In genomic region chr5:151773979-151774378, GRCh38 we compare ENCODE assay signal across 9 cellular contexts. TPM values are rescaled to one million over a fixed set of nuclear protein-coding genes. Genes with fewer than 3 reads are reported as not detected.
DNase-seq lines count a peak whose midpoint lies in the region; ATAC-seq, FAIRE-seq and TF ChIP-seq lines count a peak whose summit lies in the region.
"Had no signal": no experiment of that assay in that cellular context is flagged by ENCODE, and none has a peak within 500 bp of the region (broad histone marks: within the 10 kb centered on the region; RNA-seq: fewer than 3 reads in every experiment).

No MANE protein-coding gene starts in this region.

- peaks cover 54% of the 10 kb centered on the region for H3K4me1 Mint-ChIP-seq in activated T-cell treated with anti-CD3 and anti-CD28 coated beads, Interleukin-2, amount 50 U/mL, for 24 hours (ENCODE audit: low read depth)
- peaks cover 48% of the 10 kb centered on the region for H3K4me1 Mint-ChIP-seq in activated naive CD8-positive, alpha-beta T cell treated with anti-CD3 and anti-CD28 coated beads for 36 hours

- TF ChIP-seq CTCF in kidney (IDR thresholded peaks at IDR 0.05; ENCODE audit: borderline replicate concordance, extremely low read depth, insufficient read depth) (no peak), tibial nerve (IDR thresholded peaks at IDR 0.05) (no peak)

- DNase-seq in activated T-cell treated with anti-CD3 and anti-CD28 coated beads, Interleukin-2, amount 50 U/mL, for 24 hours = no peak
- DNase-seq in activated T-cell treated with anti-CD3 and anti-CD28 coated beads, Interleukin-2, amount 50 U/mL, for 48 hours = no peak
- no peak for DNase-seq in activated naive CD8-positive, alpha-beta T cell treated with anti-CD3 and anti-CD28 coated beads for 36 hours
- DNase-seq in kidney = no peak
- no peak for DNase-seq in tibial nerve (ENCODE audit: low spot score in 2 of 2)
- no peak for DNase-seq in posterior cingulate gyrus
- DNase-seq in hypothalamus (lab: John Stamatoyannopoulos, UW) = no peak

- peak overlapping the region; percentile 90 for H3K4me3 Mint-ChIP-seq in activated T-cell treated with anti-CD3 and anti-CD28 coated beads, Interleukin-2, amount 50 U/mL, for 24 hours
- peak overlapping the region; percentile 83 for H3K4me3 Mint-ChIP-seq in activated naive CD8-positive, alpha-beta T cell treated with anti-CD3 and anti-CD28 coated beads for 36 hours

- ATAC-seq in GM18498 (IDR thresholded peaks at IDR 0.05; ENCODE audit: unreplicated experiment) = no peak

- peak overlapping the region in 1 of 2 donors; percentile 23 for H3K27ac ChIP-seq in kidney (ENCODE audit: low read depth in 2 of 2, low read length in 2 of 2)
- peak overlapping the region in 3 of 4 donors; percentile 91 to 97 (median 92) for H3K27ac ChIP-seq in tibial nerve

- no peaks in the 10 kb centered on the region for H3K36me3 ChIP-seq in kidney (ENCODE audit: control insufficient read depth in 1 of 2, insufficient read depth in 2 of 2, low read length in 2 of 2)
- peaks cover 0 to 6% (median 0%) of the 10 kb centered on the region in 3 donors for H3K36me3 ChIP-seq in tibial nerve

- H3K27me3 ChIP-seq in tibial nerve = no peaks in the 10 kb centered on the region

- H3K4me1 ChIP-seq in kidney (ENCODE audit: control insufficient read depth in 1 of 2, insufficient read depth in 1 of 2, low read depth in 1 of 2, low read length in 2 of 2) = peaks cover 5 to 12% of the 10 kb centered on the region in 2 donors
- peaks cover 0 to 61% (median 44%) of the 10 kb centered on the region in 4 donors for H3K4me1 ChIP-seq in tibial nerve

- FAIRE-seq in kidney (lab: Jason Lieb, UNC) = no peak
- FAIRE-seq: colon had no signal

- H3K36me3 Mint-ChIP-seq in activated T-cell treated with anti-CD3 and anti-CD28 coated beads, Interleukin-2, amount 50 U/mL, for 24 hours (ENCODE audit: low read depth) = peaks cover 69% of the 10 kb centered on the region
- peaks cover 46% of the 10 kb centered on the region for H3K36me3 Mint-ChIP-seq in activated naive CD8-positive, alpha-beta T cell treated with anti-CD3 and anti-CD28 coated beads for 36 hours

- H3K4me3 ChIP-seq in kidney (ENCODE audit: low read length in 2 of 2) = peak overlapping the region; percentile 70 to 91
- peak overlapping the region in 3 of 4 donors; percentile 73 to 78 (median 75) for H3K4me3 ChIP-seq in tibial nerve

- H3K9ac ChIP-seq in kidney (ENCODE audit: low read length in 2 of 2) = peak overlapping the region in 1 of 2 donors; percentile 42

- no peaks in the 10 kb centered on the region for H3K9me3 Mint-ChIP-seq in activated T-cell treated with anti-CD3 and anti-CD28 coated beads, Interleukin-2, amount 50 U/mL, for 24 hours
- no peaks in the 10 kb centered on the region for H3K9me3 Mint-ChIP-seq in activated naive CD8-positive, alpha-beta T cell treated with anti-CD3 and anti-CD28 coated beads for 36 hours

- intact Hi-C loops in kidney (cut with DNase I) (no loop called here), posterior cingulate gyrus (cut with DNase I) (no loop called here)

- TF ChIP-seq EP300 in tibial nerve (IDR thresholded peaks at IDR 0.05) = no peak

- H3K9me3 ChIP-seq in kidney (ENCODE audit: control insufficient read depth in 1 of 2, low read length in 2 of 2) (no peaks in the 10 kb centered on the region), tibial nerve (no peaks in the 10 kb centered on the region)

- WGBS in tibial nerve, 2 donors = 2% methylated on average over 4 of the region's 4 CpGs

- H3K27ac Mint-ChIP-seq in activated T-cell treated with anti-CD3 and anti-CD28 coated beads, Interleukin-2, amount 50 U/mL, for 24 hours = peak overlapping the region; percentile 69
- H3K27ac Mint-ChIP-seq in activated naive CD8-positive, alpha-beta T cell treated with anti-CD3 and anti-CD28 coated beads for 36 hours = peak overlapping the region; percentile 23

- no peaks in the 10 kb centered on the region for H3K27me3 Mint-ChIP-seq in activated T-cell treated with anti-CD3 and anti-CD28 coated beads, Interleukin-2, amount 50 U/mL, for 24 hours
- H3K27me3 Mint-ChIP-seq in activated naive CD8-positive, alpha-beta T cell treated with anti-CD3 and anti-CD28 coated beads for 36 hours = no peaks in the 10 kb centered on the region

- no peak for TF ChIP-seq POLR2A in tibial nerve (IDR thresholded peaks at IDR 0.05)

RNA-seq across cellular contexts. Expression of gene G3BP1, which starts 2.2 kb away (rescaled TPM):
- 100 to 1,000 TPM; 364 to 375 TPM for total RNA-seq in activated naive CD8-positive, alpha-beta T cell treated with anti-CD3 and anti-CD28 coated beads for 36 hours
- 165 TPM for total RNA-seq in kidney
- 34.2 TPM for polyA plus RNA-seq in kidney (ENCODE audit: insufficient read depth, low read depth, low replicate concordance)
- total RNA-seq in tibial nerve = 10 to 100 TPM; 78.2 to 86.7 (median 84.3) TPM

RNA-seq across cellular contexts. Expression of gene ATOX1, which starts 15.5 kb away (rescaled TPM):
- 10 to 100 TPM; 97.7 to 98.6 TPM for total RNA-seq in activated naive CD8-positive, alpha-beta T cell treated with anti-CD3 and anti-CD28 coated beads for 36 hours
- total RNA-seq in kidney = 83.2 TPM
- 611 TPM for polyA plus RNA-seq in kidney (ENCODE audit: insufficient read depth, low read depth, low replicate concordance)
- 100 to 1,000 TPM in 1 of 4 donors, 10 to 100 TPM in 3; 43.7 to 108 (median 98.5) TPM for total RNA-seq in tibial nerve
